ENCODE assay signal across 11 cellular contexts in the genomic region with DNA sequence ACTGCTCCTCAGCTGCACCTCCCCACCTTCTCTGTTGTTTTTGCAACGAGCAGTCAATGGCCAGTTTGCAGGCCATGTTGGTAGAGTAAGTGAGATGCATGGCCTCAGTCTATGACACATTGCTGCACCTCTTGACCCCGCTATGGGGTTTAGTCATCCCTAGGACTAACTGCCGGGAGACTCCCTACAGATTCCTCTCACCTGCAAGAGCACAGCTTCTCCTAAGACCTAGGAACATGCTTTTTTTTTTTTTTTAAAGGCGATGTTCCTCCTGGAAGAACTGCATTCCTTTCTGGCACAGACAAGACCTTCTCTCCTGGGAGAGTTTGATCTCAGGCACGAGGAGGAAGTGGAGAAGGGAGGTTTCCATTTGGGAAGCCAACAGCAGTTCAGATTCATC.
DNase-seq lines count a peak whose midpoint lies in the region; ATAC-seq, FAIRE-seq and TF ChIP-seq lines count a peak whose summit lies in the region.
"Had no signal": no experiment of that assay in that cellular context is flagged by ENCODE, and none has a peak within 500 bp of the region (broad histone marks: within the 10 kb centered on the region; RNA-seq: fewer than 3 reads in every experiment).

No MANE protein-coding gene starts in this region.

- TF ChIP-seq CTCF in AG04450 (IDR thresholded peaks at IDR 0.05; ENCODE audit: low read depth, low read length): no peak
- TF ChIP-seq CTCF in astrocyte (IDR thresholded peaks at IDR 0.05; ENCODE audit: insufficient read depth, low read depth, low read length): no peak
- no peak for TF ChIP-seq CTCF in kidney epithelial cell (IDR thresholded peaks at IDR 0.05; ENCODE audit: insufficient read depth, low read length, poor library complexity, severe bottlenecking)

- peaks cover 14% of the 10 kb centered on the region for H4K20me1 ChIP-seq in astrocyte (ENCODE audit: insufficient read depth, low read length)

- H3K27me3 Mint-ChIP-seq in astrocyte (ENCODE audit: low read depth, unreplicated experiment): no peaks in the 10 kb centered on the region
- H3K27me3 Mint-ChIP-seq: activated naive CD8-positive, alpha-beta T cell treated with anti-CD3 and anti-CD28 coated beads, Interleukin-2, amount 10 ng/mL, durations not matched to agents 7 days and 5 days; memory B cell had no signal

- H3K27ac Mint-ChIP-seq in astrocyte (ENCODE audit: unreplicated experiment): no peak overlapping the region
- H3K27ac Mint-ChIP-seq: activated naive CD8-positive, alpha-beta T cell treated with anti-CD3 and anti-CD28 coated beads, Interleukin-2, amount 10 ng/mL, durations not matched to agents 7 days and 5 days; memory B cell had no signal

- H3K36me3 ChIP-seq in astrocyte (ENCODE audit: insufficient read depth, low read length): peaks cover 3% of the 10 kb centered on the region
- no peaks in the 10 kb centered on the region for H3K36me3 ChIP-seq in kidney epithelial cell (ENCODE audit: control insufficient read depth, insufficient read depth, low read length)

- no peaks in the 10 kb centered on the region for H3K79me2 ChIP-seq in astrocyte (ENCODE audit: insufficient read depth, low read length)

- H3K4me1 ChIP-seq in astrocyte (ENCODE audit: insufficient read depth, low read length): peaks cover 26% of the 10 kb centered on the region

- in situ Hi-C loops in KBM-7 (cut with MboI; ENCODE audit: low pct_unique_long_range_greater_than_20kb, low sequenced_read_pairs): no loop called here

- H3K36me3 Mint-ChIP-seq in astrocyte (ENCODE audit: low read depth, unreplicated experiment): peaks cover 27% of the 10 kb centered on the region

- peak; percentile 5 for FAIRE-seq in astrocyte (lab: Jason Lieb, UNC)

- no peak for ATAC-seq in GM18909 (IDR thresholded peaks at IDR 0.05; ENCODE audit: poor library complexity, unreplicated experiment)

- H3K27me3 ChIP-seq in AG04450 (ENCODE audit: control insufficient read depth, insufficient read depth, low read length): no peaks in the 10 kb centered on the region
- H3K27me3 ChIP-seq in astrocyte (ENCODE audit: insufficient read depth, low read length): no peaks in the 10 kb centered on the region
- no peaks in the 10 kb centered on the region for H3K27me3 ChIP-seq in kidney epithelial cell (ENCODE audit: control insufficient read depth, insufficient read depth, low read length)

- peaks cover 12% of the 10 kb centered on the region for H3K9me3 Mint-ChIP-seq in astrocyte (ENCODE audit: unreplicated experiment)

- H3K27ac ChIP-seq in AG04450 (ENCODE audit: low read depth, low read length) (peak overlapping the region; percentile 68), astrocyte (ENCODE audit: low read depth, low read length) (peak overlapping the region; percentile 6)

- H3K9ac ChIP-seq in astrocyte (ENCODE audit: low read length): no peak overlapping the region

- H3K4me3 ChIP-seq in AG04450 (ENCODE audit: low read depth, low read length) (no peak overlapping the region), astrocyte (ENCODE audit: insufficient read depth, low read depth, low read length) (no peak overlapping the region), kidney epithelial cell (ENCODE audit: low read depth, low read length) (no peak overlapping the region)

- H3K4me2 ChIP-seq in astrocyte (ENCODE audit: low read length): peak overlapping the region; percentile 25

- DNase-seq in AG04450 (ENCODE audit: low read depth, low spot score): no peak
- DNase-seq in HPDE6-E6E7 (ENCODE audit: extremely low spot score): peak; percentile 93
- peak; percentile 60 for DNase-seq in astrocyte (ENCODE audit: low read depth)
- peak; percentile 60 for DNase-seq in kidney epithelial cell (ENCODE audit: low read depth)
- no peak for DNase-seq in KBM-7
- DNase-seq in HuH-7.5 (ENCODE audit: low spot score): no peak
- DNase-seq in DMS79 (lab: John Stamatoyannopoulos, UW): no peak
- DNase-seq: activated naive CD8-positive, alpha-beta T cell treated with anti-CD3 and anti-CD28 coated beads, Interleukin-2, amount 10 ng/mL, durations not matched to agents 7 days and 5 days; T-helper 9 cell had no signal

- POLR2A ChIA-PET in AG04450 (lab: Yijun Ruan, JAX): interaction anchor here (0.9 kb wide), 1 partner anchor 26 kb away, joined by 3 read pairs; no protein-coding TSS in a partner anchor

- H3K9me3 ChIP-seq in AG04450 (ENCODE audit: control insufficient read depth, insufficient read depth, low read length) (peaks cover 11% of the 10 kb centered on the region), astrocyte (ENCODE audit: insufficient read depth, low read depth, low read length) (peaks cover 8% of the 10 kb centered on the region)

- H3K4me1 Mint-ChIP-seq in astrocyte (ENCODE audit: low read depth, unreplicated experiment): peaks cover 13% of the 10 kb centered on the region

- H3K4me3 Mint-ChIP-seq in astrocyte (ENCODE audit: unreplicated experiment): no peak overlapping the region
- H3K4me3 Mint-ChIP-seq: activated naive CD8-positive, alpha-beta T cell treated with anti-CD3 and anti-CD28 coated beads, Interleukin-2, amount 10 ng/mL, durations not matched to agents 7 days and 5 days; memory B cell had no signal

- CTCF ChIA-PET in AG04450 (lab: Charles Lee): interaction anchor here (0.7 kb wide), 1 partner anchor 88 kb away, joined by 5 read pairs; no protein-coding TSS in a partner anchor

- H2AFZ ChIP-seq in astrocyte (ENCODE audit: low read depth, low read length): no peak overlapping the region

Comparison
In these comparisons a context has a peak if more than half of its experiments do, and no peak if none do; other contexts are left out.
1. DNase-seq: peak in HPDE6-E6E7 (single experiment), astrocyte (single experiment) and kidney epithelial cell (single experiment); none in AG04450 (single experiment), KBM-7 (single experiment), HuH-7.5 (single experiment) and DMS79 (single experiment).